ENCODE assay signal across 7 cellular contexts in the genomic region with DNA sequence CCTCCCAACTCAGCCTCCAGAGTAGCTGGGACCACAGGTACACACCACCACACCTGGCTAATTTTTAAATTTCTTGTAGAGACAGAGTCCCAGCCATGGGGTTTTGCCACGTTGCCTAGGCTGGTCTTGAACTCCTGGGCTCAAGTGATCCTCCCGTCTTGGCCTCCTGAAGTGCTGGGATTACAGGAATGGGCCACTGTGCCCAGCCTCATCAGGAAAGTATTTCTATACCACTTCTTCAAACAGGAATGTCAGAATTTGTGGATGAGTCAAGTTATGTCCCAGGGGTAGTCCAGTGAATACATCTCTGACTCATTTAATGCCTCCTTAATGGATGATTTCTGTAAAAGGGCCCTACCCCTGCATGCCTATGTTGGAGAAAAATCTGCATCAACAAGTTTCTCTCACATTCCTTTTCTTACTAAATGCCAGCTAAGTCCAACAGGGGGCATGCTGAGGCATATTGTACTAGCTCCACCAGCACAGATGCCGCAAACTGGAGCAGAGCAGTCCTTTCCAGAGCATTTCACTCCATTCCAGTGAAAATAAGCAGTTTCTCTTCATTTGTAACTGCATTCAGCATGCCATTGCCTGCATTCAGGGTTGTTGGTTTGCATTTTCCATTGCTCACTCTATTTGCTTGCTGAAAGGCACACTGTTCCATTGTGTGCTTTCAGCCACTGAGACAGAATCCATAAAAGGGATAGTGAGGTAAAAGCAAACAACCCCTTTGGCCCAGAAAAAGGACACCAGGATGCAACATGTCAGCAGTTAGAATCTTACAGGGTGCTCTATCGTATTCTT. TPM values are rescaled to one million over a fixed set of nuclear protein-coding genes. Genes with fewer than 3 reads are reported as not detected.
DNase-seq lines count a peak whose midpoint lies in the region; ATAC-seq and TF ChIP-seq lines count a peak whose summit lies in the region.

No MANE protein-coding gene starts in this region.

- no peak for ATAC-seq in HG02981 (IDR thresholded peaks at IDR 0.05; ENCODE audit: unreplicated experiment)

- no peaks in the 10 kb centered on the region for H3K36me3 ChIP-seq in SJSA1

- H3K4me1 ChIP-seq in SJSA1 (replicated peaks): peaks cover 18% of the 10 kb centered on the region

- peak; percentile 76 for TF ChIP-seq CTCF in HL-60 (IDR thresholded peaks at IDR 0.05; ENCODE audit: insufficient read depth, low read length)

- no peaks in the 10 kb centered on the region for H3K9me3 ChIP-seq in SJSA1 (replicated peaks)

- H3K27me3 ChIP-seq in HL-60 (ENCODE audit: insufficient read depth, poor library complexity, severe bottlenecking): peaks cover 16% of the 10 kb centered on the region
- no peaks in the 10 kb centered on the region for H3K27me3 ChIP-seq in SJSA1 (replicated peaks)

- no peak overlapping the region for H3K27ac ChIP-seq in HL-60 (replicated peaks)
- H3K27ac ChIP-seq in SJSA1: peak overlapping the region; percentile 57

- DNase-seq in DMS53 treated with DMSO at 0.1 percent for 48 hours (lab: John Stamatoyannopoulos, UW; ENCODE audit: unreplicated experiment): peak; percentile 57
- DNase-seq in HL-60 (ENCODE audit: low read depth in 1 of 2, low spot score in 1 of 2): peak in 1 of 2 experiments; percentile 67
- DNase-seq in SJSA1 (ENCODE audit: low read depth in 1 of 2, low spot score in 2 of 2): peak; percentile 83 to 94
- DNase-seq in cerebellar cortex (ENCODE audit: low spot score): peak; percentile 85
- peak; percentile 86 for DNase-seq in left kidney (ENCODE audit: low read depth, low spot score)
- DNase-seq in stimulated activated naive CD4-positive, alpha-beta T cell (lab: John Stamatoyannopoulos, UW): peak in 5 of 6 experiments; percentile 11 to 48 (median 29)

- H3K4me3 ChIP-seq in HL-60 (replicated peaks; ENCODE audit: insufficient read depth, low read length) (no peak overlapping the region), SJSA1 (no peak overlapping the region)

RNA-seq across cellular contexts. Expression of a gene that starts 5.3 kb away (rescaled TPM):
- total RNA-seq in SJSA1 (2014; rRNA removed; shearing (Covaris generic)): 319 and 331 TPM in 2 replicates

RNA-seq across cellular contexts. Expression of a gene that starts 30.3 kb away (rescaled TPM):
- 11.8 and 14.8 TPM in 2 replicates for total RNA-seq in SJSA1 (2014; rRNA removed; shearing (Covaris generic))

RNA-seq across cellular contexts. Expression of a gene that starts 40.1 kb away (rescaled TPM):
- 41.1 and 65.8 TPM in 2 replicates for total RNA-seq in SJSA1 (2014; rRNA removed; shearing (Covaris generic))
